ENCODE assay signal across 13 cellular contexts in the genomic region with DNA sequence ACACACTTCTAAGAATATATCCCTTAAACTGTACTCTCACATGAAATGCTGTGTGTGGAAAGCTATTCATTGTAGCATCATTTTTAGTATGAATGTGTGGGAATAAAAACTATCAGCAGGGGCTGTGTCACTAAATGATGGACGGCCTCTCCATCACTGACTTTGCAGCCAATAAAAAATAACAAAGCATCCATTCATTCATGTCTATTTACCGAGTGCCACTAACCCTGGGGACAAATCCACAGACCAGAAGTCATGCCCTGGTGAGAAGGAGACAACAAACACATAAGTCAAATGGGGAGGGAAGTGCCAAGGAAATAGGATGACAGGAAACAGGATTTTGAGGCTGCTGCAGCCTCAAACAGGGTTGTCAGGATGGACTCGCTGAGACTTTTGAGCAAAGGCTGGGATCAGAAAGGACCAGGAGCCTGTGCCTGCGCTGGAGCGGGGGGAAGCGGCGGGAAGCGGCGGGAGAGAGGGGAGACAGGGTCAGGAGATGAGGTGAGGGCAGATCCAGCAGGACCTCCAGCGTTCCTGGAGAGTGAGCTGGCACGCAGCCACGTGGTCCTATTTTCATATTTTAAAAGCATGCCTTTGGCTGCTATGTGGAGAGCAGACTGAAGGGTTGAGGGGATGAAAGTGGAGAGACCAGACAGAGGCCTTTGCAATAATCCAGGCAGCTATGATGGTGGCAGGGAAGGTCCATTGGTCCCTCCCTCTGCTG. TPM values are rescaled to one million over a fixed set of nuclear protein-coding genes. Genes with fewer than 3 reads are reported as not detected.
DNase-seq lines count a peak whose midpoint lies in the region; ATAC-seq and TF ChIP-seq lines count a peak whose summit lies in the region.
"Had no signal": no experiment of that assay in that cellular context is flagged by ENCODE, and none has a peak within 500 bp of the region (broad histone marks: within the 10 kb centered on the region; RNA-seq: fewer than 3 reads in every experiment).

No MANE protein-coding gene starts in this region.

- H3K27me3 ChIP-seq in endodermal cell (ENCODE audit: control insufficient read depth, insufficient read depth, low read length, poor library complexity, severe bottlenecking) (no peaks in the 10 kb centered on the region), brain microvascular endothelial cell (replicated peaks) (peaks cover 17% of the 10 kb centered on the region)
- H3K27me3 ChIP-seq: cardiac muscle cell had no signal

- peaks cover 8 to 12% of the 10 kb centered on the region in 2 donors for H3K36me3 Mint-ChIP-seq in activated T-cell treated with anti-CD3 and anti-CD28 coated beads, Interleukin-2, amount 50 U/mL, for 72 hours (ENCODE audit: insufficient read depth in 2 of 2)
- peaks cover 4% of the 10 kb centered on the region for H3K36me3 Mint-ChIP-seq in endodermal cell (ENCODE audit: low read depth)

- no peak overlapping the region for H3K27ac Mint-ChIP-seq in activated T-cell treated with anti-CD3 and anti-CD28 coated beads, Interleukin-2, amount 50 U/mL, for 72 hours
- no peak overlapping the region for H3K27ac Mint-ChIP-seq in endodermal cell

- H3K4me3 ChIP-seq in endodermal cell (ENCODE audit: low read length) (no peak overlapping the region), brain microvascular endothelial cell (ENCODE audit: low read depth, low read length) (no peak overlapping the region)
- H3K4me3 ChIP-seq: cardiac muscle cell, psoas muscle had no signal

- no peaks in the 10 kb centered on the region for H3K9me3 ChIP-seq in endodermal cell (ENCODE audit: control insufficient read depth, low read length)
- H3K9me3 ChIP-seq: psoas muscle had no signal

- H3K27me3 Mint-ChIP-seq in activated T-cell treated with anti-CD3 and anti-CD28 coated beads, Interleukin-2, amount 50 U/mL, for 72 hours (ENCODE audit: low read depth), result peaks cover 35% of the 10 kb centered on the region
- peaks cover 39% of the 10 kb centered on the region for H3K27me3 Mint-ChIP-seq in endodermal cell (ENCODE audit: insufficient read depth)

- H3K4me1 Mint-ChIP-seq in activated T-cell treated with anti-CD3 and anti-CD28 coated beads, Interleukin-2, amount 50 U/mL, for 72 hours (ENCODE audit: low read depth), result peaks cover 47% of the 10 kb centered on the region
- peaks cover 17% of the 10 kb centered on the region for H3K4me1 Mint-ChIP-seq in endodermal cell

- no peaks in the 10 kb centered on the region for H3K4me1 ChIP-seq in endodermal cell (ENCODE audit: control insufficient read depth, insufficient read depth, low read length)

- no peak for DNase-seq in activated T-cell treated with anti-CD3 and anti-CD28 coated beads, Interleukin-2, amount 50 U/mL, for 72 hours
- DNase-seq in activated T-cell treated with anti-CD3 and anti-CD28 coated beads, Interleukin-2, amount 50 U/mL, for 1 hour, result no peak
- DNase-seq in NCI-H526 (lab: John Stamatoyannopoulos, UW) (peak; percentile 64 to 69), endodermal cell (no peak), putamen (ENCODE audit: low spot score) (peak; percentile 49), brain microvascular endothelial cell (no peak)
- DNase-seq: activated T-cell treated with anti-CD3 and anti-CD28 coated beads for 4 hours, GF-D8, NCI-H226, psoas muscle had no signal

- in situ Hi-C loops in brain microvascular endothelial cell (cut with HindIII; ENCODE audit: low pct_ligation_motif_present, low sequenced_read_pairs), result no loop called here

- H3K36me3 ChIP-seq in endodermal cell (ENCODE audit: control insufficient read depth, insufficient read depth, low read length), result peaks cover 4% of the 10 kb centered on the region
- peaks cover 3% of the 10 kb centered on the region for H3K36me3 ChIP-seq in brain microvascular endothelial cell (replicated peaks)

- 73 to 81% methylated on average over 7 to 12 of the region's 12 CpGs for WGBS in endodermal cell (ENCODE audit: insufficient coverage in 1 of 2, insufficient read length in 1 of 2), 2 experiments

- H3K9ac ChIP-seq in endodermal cell (ENCODE audit: extremely low read depth, low read length, poor library complexity, severe bottlenecking), result no peak overlapping the region

- peak overlapping the region; percentile 58 to 60 for H3K4me3 Mint-ChIP-seq in activated T-cell treated with anti-CD3 and anti-CD28 coated beads, Interleukin-2, amount 50 U/mL, for 72 hours
- H3K4me3 Mint-ChIP-seq in endodermal cell, result no peak overlapping the region

- peak overlapping the region; percentile 62 for H3K27ac ChIP-seq in endodermal cell (ENCODE audit: low read depth, low read length)
- H3K27ac ChIP-seq in brain microvascular endothelial cell, result no peak overlapping the region
- H3K27ac ChIP-seq: cardiac muscle cell, psoas muscle had no signal

- H3K9me3 Mint-ChIP-seq in activated T-cell treated with anti-CD3 and anti-CD28 coated beads, Interleukin-2, amount 50 U/mL, for 72 hours, result no peaks in the 10 kb centered on the region
- H3K9me3 Mint-ChIP-seq in endodermal cell, result peaks cover 5% of the 10 kb centered on the region

- ATAC-seq in activated T-cell treated with anti-CD3 and anti-CD28 coated beads, Interleukin-2, amount 50 U/mL, for 72 hours (replicated peaks in 1 of 2), result no peak
- no peak for ATAC-seq in HG03342 (IDR thresholded peaks at IDR 0.05; ENCODE audit: unreplicated experiment)
- no peak for ATAC-seq in HG03039 (IDR thresholded peaks at IDR 0.05; ENCODE audit: unreplicated experiment)
- ATAC-seq: psoas muscle had no signal

- no peak for TF ChIP-seq CTCF in endodermal cell (conservative IDR thresholded peaks at IDR 0.05)
- no peak for TF ChIP-seq CTCF in brain microvascular endothelial cell (IDR thresholded peaks at IDR 0.05; ENCODE audit: low read depth, low read length, missing control alignments)

RNA-seq across cellular contexts. Expression of gene NOM1, which starts 2.2 kb away (rescaled TPM):
- total RNA-seq in activated T-cell treated with anti-CD3 and anti-CD28 coated beads, Interleukin-2, amount 50 U/mL, for 72 hours, result 10 to 100 TPM; 30.1 to 37.5 TPM
- total RNA-seq in endodermal cell, result 10 to 100 TPM; 22.8 to 27.0 TPM
- 16.6 TPM for polyA plus RNA-seq in endodermal cell (2013, experiment 1 of 2)
- 16.3 TPM for polyA plus RNA-seq in endodermal cell (2013, experiment 2 of 2)

RNA-seq across cellular contexts. Expression of gene LMBR1, which starts 54.3 kb away (rescaled TPM):
- 10 to 100 TPM; 88.2 to 88.6 TPM for total RNA-seq in activated T-cell treated with anti-CD3 and anti-CD28 coated beads, Interleukin-2, amount 50 U/mL, for 72 hours
- 10 to 100 TPM; 80.9 to 88.3 TPM for total RNA-seq in endodermal cell
- 46.5 TPM for polyA plus RNA-seq in endodermal cell (2013, experiment 1 of 2)
- polyA plus RNA-seq in endodermal cell (2013, experiment 2 of 2), result 45.2 TPM

Comparison
In these comparisons a context has a peak if more than half of its experiments do, and no peak if none do; other contexts are left out.
1. DNase-seq: peak in NCI-H526 (2 of 2) and putamen (single experiment); none in activated T-cell treated with anti-CD3 and anti-CD28 coated beads, Interleukin-2, amount 50 U/mL, for 72 hours (0 of 2), activated T-cell treated with anti-CD3 and anti-CD28 coated beads, Interleukin-2, amount 50 U/mL, for 1 hour (single experiment), endodermal cell (single experiment) and brain microvascular endothelial cell (single experiment).